11 cellular contexts compared by ENCODE assay signal in genomic region chr2:108271691-108272253, GRCh38. TPM values are rescaled to one million over a fixed set of nuclear protein-coding genes. Genes with fewer than 3 reads are reported as not detected.
A peak's percentile ranks its signal among the peaks of the same experiment; 100 is the strongest.
DNase-seq lines count a peak whose midpoint lies in the region; ATAC-seq and TF ChIP-seq lines count a peak whose summit lies in the region.
"Had no signal": no experiment of that assay in that cellular context is flagged by ENCODE, and none has a peak within 500 bp of the region (broad histone marks: within the 10 kb centered on the region; RNA-seq: fewer than 3 reads in every experiment).

No MANE protein-coding gene starts in this region.

- TF ChIP-seq CTCF in RWPE2 (IDR thresholded peaks at IDR 0.05; ENCODE audit: poor library complexity, severe bottlenecking), result no peak
- TF ChIP-seq CTCF in fibroblast of pulmonary artery (IDR thresholded peaks at IDR 0.05; ENCODE audit: low read length, missing control alignments), result no peak
- no peak for TF ChIP-seq CTCF in gastrocnemius medialis (IDR thresholded peaks at IDR 0.05 in 4 of 5, conservative IDR thresholded peaks at IDR 0.05 in 1 of 5)
- no peak for TF ChIP-seq CTCF in CD8-positive, alpha-beta T cell (IDR thresholded peaks at IDR 0.05)
- no peak for TF ChIP-seq CTCF in coronary artery (IDR thresholded peaks at IDR 0.05)

- H3K4me3 Mint-ChIP-seq in CD8-positive, alpha-beta T cell, result no peak overlapping the region
- H3K4me3 Mint-ChIP-seq: activated naive CD8-positive, alpha-beta T cell treated with anti-CD3 and anti-CD28 coated beads, Interleukin-2, amount 50 U/mL, for 24 hours had no signal

- no peaks in the 10 kb centered on the region for H3K36me3 ChIP-seq in RWPE2 (ENCODE audit: low read depth)
- H3K36me3 ChIP-seq in gastrocnemius medialis, result no peaks in the 10 kb centered on the region
- no peaks in the 10 kb centered on the region for H3K36me3 ChIP-seq in CD8-positive, alpha-beta T cell (ENCODE audit: insufficient read depth, low read length)

- no peak for TF ChIP-seq POLR2A in gastrocnemius medialis (IDR thresholded peaks at IDR 0.05)

- no peaks in the 10 kb centered on the region for H3K9me3 Mint-ChIP-seq in CD8-positive, alpha-beta T cell
- H3K9me3 Mint-ChIP-seq: activated naive CD8-positive, alpha-beta T cell treated with anti-CD3 and anti-CD28 coated beads, Interleukin-2, amount 50 U/mL, for 24 hours had no signal

- intact Hi-C loops in gastrocnemius medialis (cut with DNase I; ENCODE audit: low total_unique reads), result no loop called here
- intact Hi-C loops in CD8-positive, alpha-beta T cell (cut with DNase I, micrococcal nuclease), result no loop called here

- CTCF ChIA-PET in CD8-positive, alpha-beta T cell (lab: Charles Lee), result no interaction called here

- no peaks in the 10 kb centered on the region for H3K36me3 Mint-ChIP-seq in CD8-positive, alpha-beta T cell

- H3K27ac Mint-ChIP-seq in CD8-positive, alpha-beta T cell, result no peak overlapping the region
- H3K27ac Mint-ChIP-seq: activated naive CD8-positive, alpha-beta T cell treated with anti-CD3 and anti-CD28 coated beads, Interleukin-2, amount 50 U/mL, for 24 hours had no signal

- no peak overlapping the region for H3K4me3 ChIP-seq in RWPE2 (ENCODE audit: severe bottlenecking)
- H3K4me3 ChIP-seq in fibroblast of pulmonary artery (replicated peaks; ENCODE audit: low read depth, low read length), result no peak overlapping the region
- H3K4me3 ChIP-seq in gastrocnemius medialis, result peak overlapping the region; percentile 25 to 35 (median 29)
- no peak overlapping the region for H3K4me3 ChIP-seq in CD8-positive, alpha-beta T cell (ENCODE audit: low read depth, low read length)
- H3K4me3 ChIP-seq in coronary artery, result no peak overlapping the region

- ATAC-seq in RWPE2 (ENCODE audit: low read depth) (peak; percentile 43; the same call in 2 of the 3 replicates), gastrocnemius medialis (peak; percentile 81 to 83)
- ATAC-seq in CD8-positive, alpha-beta T cell, result no peak
- ATAC-seq: activated naive CD8-positive, alpha-beta T cell treated with anti-CD3 and anti-CD28 coated beads, Interleukin-2, amount 50 U/mL, for 24 hours had no signal

- peaks cover 12% of the 10 kb centered on the region for H3K27me3 Mint-ChIP-seq in CD8-positive, alpha-beta T cell (ENCODE audit: low read depth)

- in situ Hi-C loops in gastrocnemius medialis (cut with MboI; ENCODE audit: low sequenced_read_pairs in 4 of 4), result no loop called here

- no peaks in the 10 kb centered on the region for H3K27me3 ChIP-seq in RWPE2 (ENCODE audit: insufficient read depth, poor library complexity, severe bottlenecking)
- H3K27me3 ChIP-seq in gastrocnemius medialis, result no peaks in the 10 kb centered on the region
- H3K27me3 ChIP-seq in CD8-positive, alpha-beta T cell (ENCODE audit: insufficient read depth, low read length), result no peaks in the 10 kb centered on the region

- H3K4me1 ChIP-seq in RWPE2 (ENCODE audit: insufficient read depth, poor library complexity, severe bottlenecking), result peaks cover 15% of the 10 kb centered on the region
- H3K4me1 ChIP-seq in gastrocnemius medialis, result no peaks in the 10 kb centered on the region
- H3K4me1 ChIP-seq in CD8-positive, alpha-beta T cell (ENCODE audit: insufficient read depth, low read length), result no peaks in the 10 kb centered on the region

- H3K9me3 ChIP-seq in RWPE2 (ENCODE audit: severe bottlenecking) (no peaks in the 10 kb centered on the region), gastrocnemius medialis (no peaks in the 10 kb centered on the region)
- H3K9me3 ChIP-seq in CD8-positive, alpha-beta T cell (ENCODE audit: low read length), result no peaks in the 10 kb centered on the region

- no peaks in the 10 kb centered on the region for H3K4me1 Mint-ChIP-seq in CD8-positive, alpha-beta T cell (ENCODE audit: low read depth)
- H3K4me1 Mint-ChIP-seq: activated naive CD8-positive, alpha-beta T cell treated with anti-CD3 and anti-CD28 coated beads, Interleukin-2, amount 50 U/mL, for 24 hours had no signal

- H3K27ac ChIP-seq in RWPE2 (ENCODE audit: poor library complexity, severe bottlenecking) (no peak overlapping the region), gastrocnemius medialis (peak overlapping the region in 3 of 4 donors; percentile 1 to 57 (median 45)), coronary artery (peak overlapping the region in 1 of 2 donors; percentile 15)
- H3K27ac ChIP-seq in CD8-positive, alpha-beta T cell (ENCODE audit: low read depth, low read length), result no peak overlapping the region

- DNase-seq in ELF-1 (ENCODE audit: low read depth, low spot score) (peak; percentile 11), RWPE2 (ENCODE audit: low spot score) (no peak), fibroblast of pulmonary artery (ENCODE audit: low read depth) (peak; percentile 31), gastrocnemius medialis (peak; percentile 7 to 51), islet precursor cell (no peak), coronary artery (ENCODE audit: low spot score) (no peak)
- no peak for DNase-seq in CD8-positive, alpha-beta T cell
- DNase-seq in activated CD8-positive, alpha-beta memory T cell treated with anti-CD3 and anti-CD28 coated beads, Interleukin-2, amount 50 U/mL, for 48 hours, result no peak
- DNase-seq: activated naive CD8-positive, alpha-beta T cell treated with anti-CD3 and anti-CD28 coated beads, Interleukin-2, amount 50 U/mL, for 24 hours had no signal

- POLR2A ChIA-PET in CD8-positive, alpha-beta T cell (lab: Charles Lee), result no interaction called here

RNA-seq across cellular contexts. Expression of gene SULT1C2, which starts 16.9 kb away (rescaled TPM):
- 1 to 10 TPM in 1 of 4 donors, under 1 TPM in 1, not detected in 2; 0.10 to 3.2 TPM for total RNA-seq in gastrocnemius medialis
- not detected for total RNA-seq in CD8-positive, alpha-beta T cell
- total RNA-seq: T-helper 1 cell treated with Interleukin-12 subunit alpha and Interleukin-12 subunit beta and Interleukin-4 antibody, amounts not matched to agents 30 ng/mL and 1 ng/mL, for 36 hours had no signal

RNA-seq across cellular contexts. Expression of gene SULT1C3, which starts 32.0 kb away (rescaled TPM):
- not detected for total RNA-seq in gastrocnemius medialis
- not detected for total RNA-seq in CD8-positive, alpha-beta T cell
- total RNA-seq: liver; T-helper 1 cell treated with Interleukin-12 subunit alpha and Interleukin-12 subunit beta and Interleukin-4 antibody, amounts not matched to agents 30 ng/mL and 1 ng/mL, for 36 hours had no signal

Comparison
In these comparisons a context has a peak if more than half of its experiments do, and no peak if none do; other contexts are left out.
1. DNase-seq: peak in ELF-1 (single experiment), fibroblast of pulmonary artery (single experiment) and gastrocnemius medialis (2 of 2); none in RWPE2 (single experiment), CD8-positive, alpha-beta T cell (0 of 7), islet precursor cell (single experiment), coronary artery (single experiment) and activated CD8-positive, alpha-beta memory T cell treated with anti-CD3 and anti-CD28 coated beads, Interleukin-2, amount 50 U/mL, for 48 hours (single experiment).
2. H3K27ac ChIP-seq: peak in gastrocnemius medialis (3 of 4); none in RWPE2 (single experiment) and CD8-positive, alpha-beta T cell (single experiment).
3. H3K4me3 ChIP-seq: peak in gastrocnemius medialis (4 of 4); none in RWPE2 (single experiment), fibroblast of pulmonary artery (single experiment), CD8-positive, alpha-beta T cell (single experiment) and coronary artery (single experiment).